ENCODE assay signal across 1 cellular context in genomic region chr10:110867011-110867806, GRCh38.
TF ChIP-seq lines count a peak whose summit lies in the region.

No MANE protein-coding gene starts in this region.

TF ChIP-seq in HepG2, 621 proteins besides CTCF, POLR2A, EP300 and RAD21:
- TF ChIP-seq SAP130 (CRISPR knock-in tag; IDR thresholded peaks at IDR 0.05; ENCODE audit: low read depth) (0 out of 2 replicates have a peak, but pooled peaks have one; percentile 22), ZNF441 (CRISPR knock-in tag; IDR thresholded peaks at IDR 0.05; ENCODE audit: borderline replicate concordance) (peak; percentile 98), SALL1 (CRISPR knock-in tag; IDR thresholded peaks at IDR 0.05) (0 out of 2 replicates have a peak, but pooled peaks have one; percentile 11)
